24 cellular contexts compared by ENCODE assay signal in genomic region chr2:2563309-2563860, GRCh38.
"Had no signal": no experiment of that assay in that cellular context is flagged by ENCODE, and none has a peak within 500 bp of the region (broad histone marks: within the 10 kb centered on the region; RNA-seq: fewer than 3 reads in every experiment).

No MANE protein-coding gene starts in this region.

- H3K36me3 ChIP-seq: brain microvascular endothelial cell, cardiac muscle cell, SJCRH30, WERI-Rb-1 had no signal

- ATAC-seq: activated CD8-positive, alpha-beta T cell treated with anti-CD3 and anti-CD28 coated beads, Interleukin-2, amount 10 ng/mL, durations not matched to agents 7 days and 5 days; activated naive CD8-positive, alpha-beta T cell treated with anti-CD3 and anti-CD28 coated beads, Interleukin-2, amount 50 U/mL, for 24 hours; activated T-cell treated with anti-CD3 and anti-CD28 coated beads, Interleukin-2, amount 50 U/mL, for 4 hours; K562; Panc1 had no signal

- DNase-seq: activated CD4-positive, alpha-beta T cell treated with anti-CD3 and anti-CD28 coated beads, Interleukin-2, amount 10 ng/mL, durations not matched to agents 24 days and 14 days; activated CD4-positive, alpha-beta T cell treated with anti-CD3 and anti-CD28 coated beads, Interleukin-2, amount 50 U/mL, for 4 hours; activated CD4-positive, CD25-positive, alpha-beta regulatory T cell; activated CD8-positive, alpha-beta T cell treated with anti-CD3 and anti-CD28 coated beads, Interleukin-2, amount 10 ng/mL, durations not matched to agents 7 days and 5 days; activated gamma-delta T cell treated with Interleukin-2 at 50 U/mL for 16 hours; activated naive CD4-positive, alpha-beta T cell treated with anti-CD3 and anti-CD28 coated beads, Interleukin-2, amount 10 ng/mL, durations not matched to agents 7 days and 5 days; activated naive CD8-positive, alpha-beta T cell treated with anti-CD3 and anti-CD28 coated beads, Interleukin-2, amount 50 U/mL, for 24 hours; activated T-cell treated with anti-CD3 and anti-CD28 coated beads, Interleukin-2, amount 50 U/mL, for 4 hours; brain microvascular endothelial cell; NCI-H1092 treated with DMSO at 0.1 percent for 48 hours; NCI-H1417; NCI-H146; NCI-H187; NCI-H2029 treated with DMSO at 0.1 percent for 48 hours; NCI-H345; NCI-H524 treated with DMSO at 0.1 percent for 48 hours; SHP77; SJCRH30; T1000; WERI-Rb-1 had no signal

- FAIRE-seq: K562 had no signal

- H3K27ac ChIP-seq: brain microvascular endothelial cell, cardiac muscle cell, SJCRH30, SK-N-MC, WERI-Rb-1 had no signal

- H3K4me3 ChIP-seq: cardiac muscle cell, K562, SJCRH30, SK-N-MC had no signal

- H3K9me3 ChIP-seq: SJCRH30 had no signal

- H3K27me3 ChIP-seq: brain microvascular endothelial cell, cardiac muscle cell had no signal

- H3K4me1 ChIP-seq: SJCRH30 had no signal
